Comparison of ENCODE assay signal across 2 cellular contexts in genomic region chr2:197784956-197785941, GRCh38.
TF ChIP-seq lines count a peak whose summit lies in the region.

BOLL (minus strand) TSS chr2:197785319; CDS start chr2:197781850, 3,469 bp downstream.

TF ChIP-seq in GM12878, 131 proteins besides CTCF, POLR2A, EP300 and RAD21:
- TF ChIP-seq MEF2A (IDR thresholded peaks at IDR 0.05; ENCODE audit: insufficient read depth, low read depth, low read length) (no peak), LARP7 (IDR thresholded peaks at IDR 0.05) (no peak), ASH2L (IDR thresholded peaks at IDR 0.05; ENCODE audit: borderline replicate concordance, low read depth) (no peak), REST (IDR thresholded peaks at IDR 0.05; ENCODE audit: low read depth, low read length) (no peak), SUPT20H (IDR thresholded peaks at IDR 0.05; ENCODE audit: borderline replicate concordance, control insufficient read depth, low read depth, low read length) (no peak), ZBTB4 (CRISPR knock-in tag; IDR thresholded peaks at IDR 0.05) (no peak), SKIL (IDR thresholded peaks at IDR 0.05; ENCODE audit: low read depth, poor library complexity, severe bottlenecking) (no peak), ELK1 (IDR thresholded peaks at IDR 0.05; ENCODE audit: low read depth, low read length) (no peak), CBFB (IDR thresholded peaks at IDR 0.05; ENCODE audit: low read depth) (no peak), NFIC (IDR thresholded peaks at IDR 0.05; ENCODE audit: low read depth, low read length) (no peak), EED (IDR thresholded peaks at IDR 0.05; ENCODE audit: low read depth) (no peak), EZH2 (IDR thresholded peaks at IDR 0.05; ENCODE audit: borderline replicate concordance, control insufficient read depth, low read depth, low read length) (no peak), SMAD1 (IDR thresholded peaks at IDR 0.05; ENCODE audit: low read depth, partially characterized antibody) (no peak)

TF ChIP-seq in HepG2, 621 proteins besides CTCF, POLR2A, EP300 and RAD21:
- TF ChIP-seq CBX2 (IDR thresholded peaks at IDR 0.05; ENCODE audit: low read depth, low read length) (no peak), CBX2 (CRISPR knock-in tag; IDR thresholded peaks at IDR 0.05; ENCODE audit: low read depth) (no peak)
